In genomic region chr9:128159073-128159783, GRCh38 we compare ENCODE assay signal across 8 cellular contexts. TPM values are rescaled to one million over a fixed set of nuclear protein-coding genes. Genes with fewer than 3 reads are reported as not detected.
DNase-seq lines count a peak whose midpoint lies in the region; ATAC-seq and TF ChIP-seq lines count a peak whose summit lies in the region.

No MANE protein-coding gene starts in this region.

- DNase-seq in NCI-H1694 (lab: John Stamatoyannopoulos, UW) = peak; percentile 10
- peak; percentile 13 for DNase-seq in activated T-cell treated with anti-CD3 and anti-CD28 coated beads for 24 hours (ENCODE audit: low read depth)
- no peak for DNase-seq in fibroblast of pulmonary artery (ENCODE audit: low read depth)
- DNase-seq in progenitor cell of endocrine pancreas (ENCODE audit: low spot score, unreplicated experiment) = no peak
- no peak for DNase-seq in iPS-NIHi7 (ENCODE audit: extremely low spot score)

- TF ChIP-seq CTCF in fibroblast of pulmonary artery (IDR thresholded peaks at IDR 0.05; ENCODE audit: low read length, missing control alignments) = no peak
- TF ChIP-seq CTCF in progenitor cell of endocrine pancreas (IDR thresholded peaks at IDR 0.05; ENCODE audit: unreplicated experiment) = no peak

- peak overlapping the region; percentile 68 for H3K4me3 Mint-ChIP-seq in progenitor cell of endocrine pancreas (ENCODE audit: low read depth)

- H3K27ac Mint-ChIP-seq in progenitor cell of endocrine pancreas = no peak overlapping the region

- peak; percentile 9 for ATAC-seq in GM18498 (IDR thresholded peaks at IDR 0.05; ENCODE audit: unreplicated experiment)
- ATAC-seq in HG02970 (IDR thresholded peaks at IDR 0.05; ENCODE audit: low FRiP score, unreplicated experiment) = no peak
- no peak for ATAC-seq in HG02798 (IDR thresholded peaks at IDR 0.05; ENCODE audit: poor library complexity, unreplicated experiment)

- no peaks in the 10 kb centered on the region for H3K9me3 Mint-ChIP-seq in progenitor cell of endocrine pancreas (ENCODE audit: low read depth)

- H3K27me3 Mint-ChIP-seq in progenitor cell of endocrine pancreas = no peaks in the 10 kb centered on the region

- peak overlapping the region; percentile 51 for H3K4me3 ChIP-seq in fibroblast of pulmonary artery (replicated peaks; ENCODE audit: low read depth, low read length)

- H3K4me1 Mint-ChIP-seq in progenitor cell of endocrine pancreas (ENCODE audit: low read depth) = peaks cover 4% of the 10 kb centered on the region

- H3K36me3 Mint-ChIP-seq in progenitor cell of endocrine pancreas (ENCODE audit: insufficient read depth) = peaks cover 7% of the 10 kb centered on the region

RNA-seq across cellular contexts. Expression of gene BBLN, which starts 0.8 kb away (rescaled TPM):
- total RNA-seq in progenitor cell of endocrine pancreas = 57.3 and 62.5 TPM in 2 replicates

RNA-seq across cellular contexts. Expression of gene LCN2, which starts 10.0 kb away (rescaled TPM):
- not detected in 2 replicates for total RNA-seq in progenitor cell of endocrine pancreas

RNA-seq across cellular contexts. Expression of gene PTGES2, which starts 31.7 kb away (rescaled TPM):
- total RNA-seq in progenitor cell of endocrine pancreas = 60.4 and 61.5 TPM in 2 replicates

RNA-seq across cellular contexts. Expression of gene CIZ1, which starts 32.1 kb away (rescaled TPM):
- total RNA-seq in progenitor cell of endocrine pancreas = 155 and 164 TPM in 2 replicates

RNA-seq across cellular contexts. Expression of gene DNM1, which starts 44.0 kb away (rescaled TPM):
- total RNA-seq in progenitor cell of endocrine pancreas = 34.1 and 38.0 TPM in 2 replicates

Comparison
In these comparisons a context has a peak if more than half of its experiments do, and no peak if none do; other contexts are left out.
1. DNase-seq: peak in NCI-H1694 (single experiment) and activated T-cell treated with anti-CD3 and anti-CD28 coated beads for 24 hours (single experiment); none in fibroblast of pulmonary artery (single experiment), progenitor cell of endocrine pancreas (single experiment) and iPS-NIHi7 (single experiment).